In the genomic region with DNA sequence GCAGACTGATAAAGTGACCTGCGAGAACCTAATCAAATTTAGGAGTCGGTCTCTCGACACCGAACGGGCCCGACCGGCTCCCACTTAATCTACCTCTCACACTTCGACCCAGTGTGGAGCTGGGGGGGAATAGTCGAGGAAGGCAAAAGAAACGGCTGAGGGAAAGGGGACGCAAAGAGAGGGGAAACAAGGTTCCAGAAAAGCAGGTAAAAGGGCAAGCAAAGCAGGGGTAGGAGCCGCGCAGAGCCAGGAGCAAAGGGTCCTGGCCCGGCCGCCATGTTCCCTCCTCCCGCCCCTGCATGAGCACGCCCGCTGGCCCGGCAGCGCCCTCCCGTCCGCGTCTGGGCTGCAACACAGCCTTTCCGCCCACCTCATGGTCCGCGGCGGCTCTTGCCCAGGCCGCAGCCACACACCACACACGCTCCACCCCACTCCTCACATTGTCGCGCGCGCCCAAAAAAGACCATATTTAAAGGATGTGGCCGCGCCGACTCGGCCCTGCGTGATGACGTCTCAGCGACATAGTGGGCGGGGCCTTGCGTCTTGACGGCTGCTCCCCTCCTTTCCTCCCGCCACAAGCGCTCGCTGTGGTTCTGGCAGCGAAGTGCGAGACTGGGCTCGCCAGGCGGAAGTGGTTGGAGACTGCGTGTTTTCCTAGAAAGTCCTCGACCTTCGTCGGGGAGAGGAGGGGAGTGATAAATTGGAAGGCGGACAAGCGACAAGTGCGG, we compare ENCODE assay signal across 8 cellular contexts. TPM values are rescaled to one million over a fixed set of nuclear protein-coding genes. Genes with fewer than 3 reads are reported as not detected.
A peak's percentile ranks its signal among the peaks of the same experiment; 100 is the strongest.
DNase-seq lines count a peak whose midpoint lies in the region; ATAC-seq, FAIRE-seq and TF ChIP-seq lines count a peak whose summit lies in the region.

A gene with protein sequence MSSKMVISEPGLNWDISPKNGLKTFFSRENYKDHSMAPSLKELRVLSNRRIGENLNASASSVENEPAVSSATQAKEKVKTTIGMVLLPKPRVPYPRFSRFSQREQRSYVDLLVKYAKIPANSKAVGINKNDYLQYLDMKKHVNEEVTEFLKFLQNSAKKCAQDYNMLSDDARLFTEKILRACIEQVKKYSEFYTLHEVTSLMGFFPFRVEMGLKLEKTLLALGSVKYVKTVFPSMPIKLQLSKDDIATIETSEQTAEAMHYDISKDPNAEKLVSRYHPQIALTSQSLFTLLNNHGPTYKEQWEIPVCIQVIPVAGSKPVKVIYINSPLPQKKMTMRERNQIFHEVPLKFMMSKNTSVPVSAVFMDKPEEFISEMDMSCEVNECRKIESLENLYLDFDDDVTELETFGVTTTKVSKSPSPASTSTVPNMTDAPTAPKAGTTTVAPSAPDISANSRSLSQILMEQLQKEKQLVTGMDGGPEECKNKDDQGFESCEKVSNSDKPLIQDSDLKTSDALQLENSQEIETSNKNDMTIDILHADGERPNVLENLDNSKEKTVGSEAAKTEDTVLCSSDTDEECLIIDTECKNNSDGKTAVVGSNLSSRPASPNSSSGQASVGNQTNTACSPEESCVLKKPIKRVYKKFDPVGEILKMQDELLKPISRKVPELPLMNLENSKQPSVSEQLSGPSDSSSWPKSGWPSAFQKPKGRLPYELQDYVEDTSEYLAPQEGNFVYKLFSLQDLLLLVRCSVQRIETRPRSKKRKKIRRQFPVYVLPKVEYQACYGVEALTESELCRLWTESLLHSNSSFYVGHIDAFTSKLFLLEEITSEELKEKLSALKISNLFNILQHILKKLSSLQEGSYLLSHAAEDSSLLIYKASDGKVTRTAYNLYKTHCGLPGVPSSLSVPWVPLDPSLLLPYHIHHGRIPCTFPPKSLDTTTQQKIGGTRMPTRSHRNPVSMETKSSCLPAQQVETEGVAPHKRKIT (minus strand): TSS at position 510 of the 728 bp plus-strand sequence. CDS start 1,165 bp downstream, outside the sequence.

- H3K9me3 Mint-ChIP-seq in activated naive CD8-positive, alpha-beta T cell treated with anti-CD3 and anti-CD28 coated beads, Interleukin-2, amount 50 U/mL, for 24 hours, result no peaks in the 10 kb centered on the region

- DNase-seq in GM12865 (ENCODE audit: low read depth) (peak; percentile 96), NCI-H1417 (lab: John Stamatoyannopoulos, UW) (peak; percentile 90 to 98 (median 97)), SW 1271 (lab: John Stamatoyannopoulos, UW) (peak; percentile 96), Right ventricle myocardium superior (peak; percentile 98), pancreas (peak; percentile 95 to 98 (median 96)), tibial artery (peak; percentile 95 to 97)
- peak; percentile 98 for DNase-seq in activated naive CD8-positive, alpha-beta T cell treated with anti-CD3 and anti-CD28 coated beads, Interleukin-2, amount 50 U/mL, for 24 hours

- H3K9me3 ChIP-seq in pancreas (no peaks in the 10 kb centered on the region), tibial artery (no peaks in the 10 kb centered on the region)

- H3K27ac ChIP-seq in pancreas (peak within 1 kb of the TSS; percentile 77 to 88 (median 81)), tibial artery (peak within 1 kb of the TSS; percentile 91 to 92)

- no peak for TF ChIP-seq CTCF in GM12865 (IDR thresholded peaks at IDR 0.05; ENCODE audit: insufficient read depth, low read depth, low read length, missing control alignments)
- peak in 1 of 4 donors; percentile 4 for TF ChIP-seq CTCF in pancreas (IDR thresholded peaks at IDR 0.05)
- peak in 1 of 2 experiments; percentile 8 for TF ChIP-seq CTCF in tibial artery (IDR thresholded peaks at IDR 0.05)

- peaks cover 63% of the 10 kb centered on the region for H3K4me1 Mint-ChIP-seq in activated naive CD8-positive, alpha-beta T cell treated with anti-CD3 and anti-CD28 coated beads, Interleukin-2, amount 50 U/mL, for 24 hours

- H3K4me3 ChIP-seq in GM12865 (ENCODE audit: low read depth, low read length), result peak within 1 kb of the TSS; percentile 92
- peak within 1 kb of the TSS; percentile 62 to 86 (median 74) for H3K4me3 ChIP-seq in pancreas
- H3K4me3 ChIP-seq in tibial artery, result peak within 1 kb of the TSS; percentile 74 to 80

- H3K36me3 Mint-ChIP-seq in activated naive CD8-positive, alpha-beta T cell treated with anti-CD3 and anti-CD28 coated beads, Interleukin-2, amount 50 U/mL, for 24 hours (ENCODE audit: low read depth), result peaks cover 17% of the 10 kb centered on the region

- intact Hi-C loops in Right ventricle myocardium superior (cut with DNase I) (no loop called here), pancreas (cut with DNase I) (no loop called here), tibial artery (cut with DNase I; ENCODE audit: low total_unique reads) (no loop called here)

- H3K36me3 ChIP-seq in pancreas (no peaks in the 10 kb centered on the region), tibial artery (peaks cover 0 to 12% (median 7%) of the 10 kb centered on the region in 3 donors)

- H3K27me3 ChIP-seq in pancreas, result no peaks in the 10 kb centered on the region
- no peaks in the 10 kb centered on the region for H3K27me3 ChIP-seq in tibial artery

- H3K4me1 ChIP-seq in pancreas (peaks cover 4 to 24% (median 20%) of the 10 kb centered on the region in 3 donors), tibial artery (peaks cover 0 to 24% (median 19%) of the 10 kb centered on the region in 4 donors)

- no peak for FAIRE-seq in pancreas (lab: Jason Lieb, UNC)

- peaks cover 4% of the 10 kb centered on the region for H3K27me3 Mint-ChIP-seq in activated naive CD8-positive, alpha-beta T cell treated with anti-CD3 and anti-CD28 coated beads, Interleukin-2, amount 50 U/mL, for 24 hours

- H3K4me3 Mint-ChIP-seq in activated naive CD8-positive, alpha-beta T cell treated with anti-CD3 and anti-CD28 coated beads, Interleukin-2, amount 50 U/mL, for 24 hours, result peak within 1 kb of the TSS; percentile 98

- peak within 1 kb of the TSS; percentile 100 for H3K27ac Mint-ChIP-seq in activated naive CD8-positive, alpha-beta T cell treated with anti-CD3 and anti-CD28 coated beads, Interleukin-2, amount 50 U/mL, for 24 hours

- 0 to 1% methylated on average over 54 to 57 of the region's 57 CpGs for WGBS in pancreas, 2 donors

- ATAC-seq in HG02759 (IDR thresholded peaks at IDR 0.05; ENCODE audit: unreplicated experiment) (peak; percentile 87), Right ventricle myocardium superior (ENCODE audit: poor library complexity) (peak; percentile 98), pancreas (peak; percentile 96 to 98 (median 98))
- ATAC-seq in activated naive CD8-positive, alpha-beta T cell treated with anti-CD3 and anti-CD28 coated beads, Interleukin-2, amount 50 U/mL, for 24 hours, result peak; percentile 92

RNA-seq across cellular contexts. Expression of the gene that starts here (rescaled TPM):
- total RNA-seq in Right ventricle myocardium superior (24.6 TPM), pancreas (10 to 100 TPM; 15.5 to 28.9 (median 20.2) TPM)
- 10 to 100 TPM in 1 of 2 donors, 1 to 10 TPM in 1; 6.7 to 13.7 TPM for polyA plus RNA-seq in pancreas

Comparison
In these comparisons a context has a peak if more than half of its experiments do, and no peak if none do; other contexts are left out.
1. Peak in every context shown above with its lines: DNase-seq, ATAC-seq, H3K4me3 ChIP-seq and H3K27ac ChIP-seq.